1 cellular context compared by ENCODE assay signal in genomic region chr3:51715231-51716058, GRCh38.
TF ChIP-seq lines count a peak whose summit lies in the region.

No MANE protein-coding gene starts in this region.

TF ChIP-seq in HepG2, 621 proteins besides CTCF, POLR2A, EP300 and RAD21 (continued from another document):
- TF ChIP-seq, protein P1, sequence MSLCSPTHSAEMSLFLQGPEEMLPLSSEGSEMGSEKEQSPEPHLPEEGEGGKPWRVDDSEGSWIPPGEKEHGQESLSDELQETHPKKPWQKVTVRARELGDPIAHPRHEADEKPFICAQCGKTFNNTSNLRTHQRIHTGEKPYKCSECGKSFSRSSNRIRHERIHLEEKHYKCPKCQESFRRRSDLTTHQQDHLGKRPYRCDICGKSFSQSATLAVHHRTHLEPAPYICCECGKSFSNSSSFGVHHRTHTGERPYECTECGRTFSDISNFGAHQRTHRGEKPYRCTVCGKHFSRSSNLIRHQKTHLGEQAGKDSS (CRISPR knock-in tag; IDR thresholded peaks at IDR 0.05; ENCODE audit: borderline replicate concordance, low read depth), result no peak
- TF ChIP-seq ZNF678 (CRISPR knock-in tag; IDR thresholded peaks at IDR 0.05) (no peak), CREB1 (IDR thresholded peaks at IDR 0.05) (no peak), CREB1 (CRISPR knock-in tag; IDR thresholded peaks at IDR 0.05) (no peak), ZSCAN31 (CRISPR knock-in tag; IDR thresholded peaks at IDR 0.05; ENCODE audit: low read depth) (no peak), AGO1 (IDR thresholded peaks at IDR 0.05; ENCODE audit: low read depth, low read length, poor library complexity, severe bottlenecking) (no peak), NR2F2 (IDR thresholded peaks at IDR 0.05; ENCODE audit: borderline replicate concordance, low read depth) (no peak)
